In genomic region chr6:116003668-116004067, GRCh38 we compare ENCODE assay signal across 16 cellular contexts. TPM values are rescaled to one million over a fixed set of nuclear protein-coding genes. Genes with fewer than 3 reads are reported as not detected.
DNase-seq lines count a peak whose midpoint lies in the region; ATAC-seq and TF ChIP-seq lines count a peak whose summit lies in the region.
"Had no signal": no experiment of that assay in that cellular context is flagged by ENCODE, and none has a peak within 500 bp of the region (broad histone marks: within the 10 kb centered on the region; RNA-seq: fewer than 3 reads in every experiment).

No MANE protein-coding gene starts in this region.

- no peak overlapping the region for H3K4me3 Mint-ChIP-seq in HFFc6
- H3K4me3 Mint-ChIP-seq: immature natural killer cell; stimulated activated memory B cell treated with anti-CD40 and anti-IgM and Interleukin-4, amounts not matched to agents 10 μg/mL and 1 μg/mL and 100 μg/mL, for 72 hours had no signal

- no peaks in the 10 kb centered on the region for H3K9me3 Mint-ChIP-seq in HFFc6
- H3K9me3 Mint-ChIP-seq: immature natural killer cell; stimulated activated memory B cell treated with anti-CD40 and anti-IgM and Interleukin-4, amounts not matched to agents 10 μg/mL and 1 μg/mL and 100 μg/mL, for 72 hours had no signal

- H3K4me1 Mint-ChIP-seq in HFFc6 (ENCODE audit: low read depth), result peaks cover 8% of the 10 kb centered on the region
- H3K4me1 Mint-ChIP-seq: immature natural killer cell had no signal

- ATAC-seq in GM18505 (IDR thresholded peaks at IDR 0.05; ENCODE audit: unreplicated experiment), result peak; percentile 84
- peak; percentile 81 for ATAC-seq in GM19452 (IDR thresholded peaks at IDR 0.05; ENCODE audit: unreplicated experiment)
- peak; percentile 85 for ATAC-seq in HG02759 (IDR thresholded peaks at IDR 0.05; ENCODE audit: unreplicated experiment)
- peak; percentile 81 for ATAC-seq in HG03354 (IDR thresholded peaks at IDR 0.05; ENCODE audit: poor library complexity, severe bottlenecking, unreplicated experiment)
- ATAC-seq: stimulated activated memory B cell treated with anti-CD40 and anti-IgM and Interleukin-4, amounts not matched to agents 10 μg/mL and 1 μg/mL and 100 μg/mL, for 72 hours had no signal

- TF ChIP-seq CTCF in HFFc6 (IDR thresholded peaks at IDR 0.05), result no peak

- TF ChIP-seq POLR2A in GM18505 (IDR thresholded peaks at IDR 0.05; ENCODE audit: borderline replicate concordance, extremely low read depth, insufficient read depth, insufficient read length), result no peak

- DNase-seq in MV-4-11 (lab: John Stamatoyannopoulos, UW) (no peak), NOMO-1 treated with dmso at 0.1 percent for 144 hours (lab: John Stamatoyannopoulos, UW; ENCODE audit: unreplicated experiment) (no peak), foreskin melanocyte (no peak), HFFc6 (no peak)
- DNase-seq: activated CD8-positive, alpha-beta memory T cell treated with anti-CD3 and anti-CD28 coated beads, Interleukin-2, amount 50 U/mL, for 4 hours; amygdala; dermis blood vessel endothelial cell; DND-41; immature natural killer cell; NCI-H146; NCI-H82 had no signal

- H3K27me3 Mint-ChIP-seq in HFFc6 (ENCODE audit: insufficient read depth), result peaks cover 2% of the 10 kb centered on the region; the same call in 1 of the 2 replicates
- H3K27me3 Mint-ChIP-seq: stimulated activated memory B cell treated with anti-CD40 and anti-IgM and Interleukin-4, amounts not matched to agents 10 μg/mL and 1 μg/mL and 100 μg/mL, for 72 hours had no signal

- no peak overlapping the region for H3K27ac Mint-ChIP-seq in HFFc6
- H3K27ac Mint-ChIP-seq: immature natural killer cell; stimulated activated memory B cell treated with anti-CD40 and anti-IgM and Interleukin-4, amounts not matched to agents 10 μg/mL and 1 μg/mL and 100 μg/mL, for 72 hours had no signal

- no peaks in the 10 kb centered on the region for H3K36me3 Mint-ChIP-seq in HFFc6 (ENCODE audit: low read depth)
- H3K36me3 Mint-ChIP-seq: immature natural killer cell; stimulated activated memory B cell treated with anti-CD40 and anti-IgM and Interleukin-4, amounts not matched to agents 10 μg/mL and 1 μg/mL and 100 μg/mL, for 72 hours had no signal

RNA-seq across cellular contexts. Expression of gene FRK, which starts 57.0 kb away (rescaled TPM):
- total RNA-seq in HFFc6 (2021; fragmentation: NEBNext Ultra II Directional; extraction: Animal tissue kit (Norgen Biotek cat#: 25700)), result under 1 TPM in 5 of 6 experiments, not detected in 1; 0.02 to 0.03 (median 0.02) TPM
